ENCODE assay signal across 11 cellular contexts in genomic region chr11:33721291-33721840, GRCh38. TPM values are rescaled to one million over a fixed set of nuclear protein-coding genes. Genes with fewer than 3 reads are reported as not detected.
DNase-seq lines count a peak whose midpoint lies in the region; ATAC-seq and TF ChIP-seq lines count a peak whose summit lies in the region.
"Had no signal": no experiment of that assay in that cellular context is flagged by ENCODE, and none has a peak within 500 bp of the region (broad histone marks: within the 10 kb centered on the region; RNA-seq: fewer than 3 reads in every experiment).

No MANE protein-coding gene starts in this region.

- H3K27ac ChIP-seq in heart left ventricle (peak overlapping the region; percentile 78 to 96 (median 91)), right lobe of liver (peak overlapping the region in 1 of 3 donors; percentile 23), urinary bladder (ENCODE audit: low read depth) (peak overlapping the region; percentile 32), body of pancreas (peak overlapping the region in 2 of 4 donors; percentile 60 to 67)

- H3K4me3 ChIP-seq in heart left ventricle, result no peak overlapping the region
- no peak overlapping the region for H3K4me3 ChIP-seq in right lobe of liver
- no peak overlapping the region for H3K4me3 ChIP-seq in urinary bladder (ENCODE audit: low read depth, low read length)
- no peak overlapping the region for H3K4me3 ChIP-seq in body of pancreas
- H3K4me3 ChIP-seq: K562, tibial artery had no signal

- H3K36me3 ChIP-seq in heart left ventricle, result peaks cover 3 to 61% (median 57%) of the 10 kb centered on the region in 9 donors
- peaks cover 0 to 31% (median 3%) of the 10 kb centered on the region in 4 donors for H3K36me3 ChIP-seq in right lobe of liver
- H3K36me3 ChIP-seq in urinary bladder (ENCODE audit: insufficient read depth), result no peaks in the 10 kb centered on the region
- peaks cover 6 to 11% of the 10 kb centered on the region in 2 donors for H3K36me3 ChIP-seq in body of pancreas (replicated peaks in 1 of 2; ENCODE audit: insufficient read depth in 1 of 2, low read depth in 2 of 2)

- TF ChIP-seq CTCF in heart left ventricle (IDR thresholded peaks at IDR 0.05) (no peak), right lobe of liver (IDR thresholded peaks at IDR 0.05) (no peak), body of pancreas (IDR thresholded peaks at IDR 0.05) (no peak)

- H3K4me1 ChIP-seq in heart left ventricle (peaks cover 40 to 97% (median 75%) of the 10 kb centered on the region in 12 donors), right lobe of liver (peaks cover 0 to 11% (median 0%) of the 10 kb centered on the region in 4 donors), urinary bladder (ENCODE audit: insufficient read depth) (peaks cover 6% of the 10 kb centered on the region), body of pancreas (peaks cover 41% of the 10 kb centered on the region)

- intact Hi-C loops in heart left ventricle (cut with DNase I), result no loop called here
- intact Hi-C loops in Right ventricle myocardium inferior (cut with DNase I), result no loop called here
- intact Hi-C loops in right lobe of liver (cut with DNase I), result no loop called here
- intact Hi-C loops in body of pancreas (cut with DNase I), result no loop called here

- ATAC-seq in heart left ventricle, result peak in 2 of 4 donors; percentile 28 to 29
- ATAC-seq in Right ventricle myocardium inferior, result no peak
- ATAC-seq in right lobe of liver, result peak in 3 of 4 donors; percentile 10 to 60 (median 46)
- no peak for ATAC-seq in GM19463 (IDR thresholded peaks at IDR 0.05; ENCODE audit: unreplicated experiment)
- no peak for ATAC-seq in body of pancreas
- ATAC-seq: K562 had no signal

- 23 to 41% (median 26%) methylated on average over 4 of the region's 4 CpGs for WGBS in heart left ventricle, 4 donors
- WGBS in right lobe of liver (ENCODE audit: insufficient coverage, low coverage, low lambda C conversion rate, missing lambda C conversion rate), result 65% methylated on average over 3 of the region's 4 CpGs
- 26% methylated on average over 4 of the region's 4 CpGs for WGBS in urinary bladder
- 51 to 62% methylated on average over 4 of the region's 4 CpGs for WGBS in body of pancreas, 2 donors

- H3K27me3 ChIP-seq in heart left ventricle, result no peaks in the 10 kb centered on the region
- H3K27me3 ChIP-seq in right lobe of liver, result no peaks in the 10 kb centered on the region
- H3K27me3 ChIP-seq in body of pancreas, result no peaks in the 10 kb centered on the region
- H3K27me3 ChIP-seq: tibial artery had no signal

- DNase-seq in heart left ventricle (peak in 1 of 5 donors; percentile 66), Right ventricle myocardium inferior (ENCODE audit: missing footprints) (no peak), amniotic epithelial cell (ENCODE audit: low read depth) (peak; percentile 14), right lobe of liver (no peak), LoVo (ENCODE audit: low spot score) (no peak), body of pancreas (no peak)
- DNase-seq: activated CD4-positive, CD25-positive, alpha-beta regulatory T cell treated with anti-CD3 and anti-CD28 coated beads, Interleukin-2, amount 50 U/mL, for 72 hours; tibial artery had no signal

- H3K9me3 ChIP-seq in heart left ventricle, result no peaks in the 10 kb centered on the region
- H3K9me3 ChIP-seq in right lobe of liver, result no peaks in the 10 kb centered on the region
- H3K9me3 ChIP-seq in body of pancreas, result no peaks in the 10 kb centered on the region
- H3K9me3 ChIP-seq: tibial artery had no signal

- TF ChIP-seq POLR2A in heart left ventricle (IDR thresholded peaks at IDR 0.05) (no peak), right lobe of liver (IDR thresholded peaks at IDR 0.05) (no peak), body of pancreas (IDR thresholded peaks at IDR 0.05) (no peak)

RNA-seq across cellular contexts. Expression of gene CD59, which starts 14.9 kb away (rescaled TPM):
- total RNA-seq in heart left ventricle (1,000 to 10,000 TPM in 3 of 9 donors, 100 to 1,000 TPM in 6; 588 to 1,434 (median 930) TPM), Right ventricle myocardium inferior (817 TPM), right lobe of liver (100 to 1,000 TPM; 145 to 314 (median 197) TPM), urinary bladder (143 TPM), body of pancreas (100 to 1,000 TPM in 1 of 2 donors, 10 to 100 TPM in 1; 68.2 to 194 TPM)
- polyA plus RNA-seq in heart left ventricle (1,000 to 10,000 TPM in 1 of 2 donors, 100 to 1,000 TPM in 1; 133 to 1,175 TPM), urinary bladder (464 TPM)

RNA-seq across cellular contexts. Expression of gene C11orf91, which starts 20.7 kb away (rescaled TPM):
- total RNA-seq in heart left ventricle (under 1 TPM in 4 of 9 donors, not detected in 5; 0.56 to 1.00 (median 0.70) TPM), Right ventricle myocardium inferior (not detected), right lobe of liver (not detected), urinary bladder (not detected), body of pancreas (not detected)
- polyA plus RNA-seq in heart left ventricle (not detected), urinary bladder (not detected)
- total RNA-seq: K562 had no signal
- polyA plus RNA-seq: K562 had no signal

RNA-seq across cellular contexts. Expression of gene FBXO3, which starts 53.0 kb away (rescaled TPM):
- total RNA-seq in heart left ventricle (10 to 100 TPM; 47.3 to 72.8 (median 52.4) TPM), Right ventricle myocardium inferior (46.4 TPM), right lobe of liver (10 to 100 TPM; 18.3 to 28.7 (median 20.8) TPM), urinary bladder (64.8 TPM), body of pancreas (10 to 100 TPM; 24.7 to 40.5 TPM)
- polyA plus RNA-seq in heart left ventricle (10 to 100 TPM; 25.7 to 35.4 TPM), urinary bladder (39.7 TPM)

Comparison
In these comparisons a context has a peak if more than half of its experiments do, and no peak if none do; other contexts are left out.
1. ATAC-seq: peak in right lobe of liver (3 of 4); none in Right ventricle myocardium inferior (single experiment), GM19463 (single experiment) and body of pancreas (single experiment).